Comparison of ENCODE assay signal across 8 cellular contexts in genomic region chr20:2133318-2134183, GRCh38. TPM values are rescaled to one million over a fixed set of nuclear protein-coding genes. Genes with fewer than 3 reads are reported as not detected.
DNase-seq lines count a peak whose midpoint lies in the region; ATAC-seq and TF ChIP-seq lines count a peak whose summit lies in the region.

No MANE protein-coding gene starts in this region.

- H3K27me3 ChIP-seq in RWPE2 (ENCODE audit: insufficient read depth, poor library complexity, severe bottlenecking) (no peaks in the 10 kb centered on the region), sigmoid colon (no peaks in the 10 kb centered on the region)

- no peak for TF ChIP-seq POLR2A in sigmoid colon (IDR thresholded peaks at IDR 0.05)

- 80 to 83% methylated on average over 9 of the region's 9 CpGs for WGBS in sigmoid colon, 2 donors

- DNase-seq in Daoy (ENCODE audit: low read depth) (peak; percentile 64), RWPE2 (ENCODE audit: low spot score) (no peak), foreskin fibroblast (peak; percentile 61 to 81), sigmoid colon (no peak), NCI-H345 (lab: John Stamatoyannopoulos, UW) (no peak)

- no peak overlapping the region for H3K4me3 ChIP-seq in RWPE2 (ENCODE audit: severe bottlenecking)
- H3K4me3 ChIP-seq in foreskin fibroblast (ENCODE audit: low read depth in 1 of 2, low read length in 2 of 2), result no peak overlapping the region
- no peak overlapping the region for H3K4me3 ChIP-seq in sigmoid colon

- ATAC-seq in RWPE2 (ENCODE audit: low read depth), result peak; percentile 39; the same call in 2 of the 3 replicates
- ATAC-seq in HG02970 (IDR thresholded peaks at IDR 0.05; ENCODE audit: low FRiP score, unreplicated experiment), result no peak
- no peak for ATAC-seq in HG03469 (IDR thresholded peaks at IDR 0.05; ENCODE audit: unreplicated experiment)
- no peak for ATAC-seq in HG02973 (IDR thresholded peaks at IDR 0.05; ENCODE audit: unreplicated experiment)

- H3K36me3 ChIP-seq in RWPE2 (ENCODE audit: low read depth), result no peaks in the 10 kb centered on the region
- H3K36me3 ChIP-seq in sigmoid colon, result no peaks in the 10 kb centered on the region

- H3K4me1 ChIP-seq in RWPE2 (ENCODE audit: insufficient read depth, poor library complexity, severe bottlenecking) (peaks cover 32% of the 10 kb centered on the region), sigmoid colon (peaks cover 0 to 77% (median 56%) of the 10 kb centered on the region in 4 donors)

- intact Hi-C loops in sigmoid colon (cut with DNase I), result no loop called here

- TF ChIP-seq EP300 in sigmoid colon (IDR thresholded peaks at IDR 0.05), result no peak

- H3K9me3 ChIP-seq in RWPE2 (ENCODE audit: severe bottlenecking) (no peaks in the 10 kb centered on the region), sigmoid colon (no peaks in the 10 kb centered on the region)

- TF ChIP-seq CTCF in RWPE2 (IDR thresholded peaks at IDR 0.05; ENCODE audit: poor library complexity, severe bottlenecking) (no peak), foreskin fibroblast (IDR thresholded peaks at IDR 0.05; ENCODE audit: low read depth, low read length) (no peak), sigmoid colon (IDR thresholded peaks at IDR 0.05) (no peak)

- peak overlapping the region; percentile 4 for H3K27ac ChIP-seq in RWPE2 (ENCODE audit: poor library complexity, severe bottlenecking)
- H3K27ac ChIP-seq in sigmoid colon, result peak overlapping the region; percentile 59 to 70 (median 62)

RNA-seq across cellular contexts. Expression of gene STK35, which starts 31.9 kb away (rescaled TPM):
- total RNA-seq in Daoy (2014; rRNA removed; shearing (Covaris generic)), result 10.8 and 21.7 TPM in 2 replicates
- total RNA-seq in sigmoid colon, result 10 to 100 TPM; 12.5 to 16.8 (median 13.7) TPM
- 10 to 100 TPM in 1 of 3 donors, 1 to 10 TPM in 2; 4.8 to 14.4 (median 9.9) TPM for polyA plus RNA-seq in sigmoid colon

Comparison
In these comparisons a context has a peak if more than half of its experiments do, and no peak if none do; other contexts are left out.
1. DNase-seq: peak in Daoy (single experiment) and foreskin fibroblast (2 of 2); none in RWPE2 (single experiment), sigmoid colon (single experiment) and NCI-H345 (single experiment).